25 cellular contexts compared by ENCODE assay signal in the genomic region with DNA sequence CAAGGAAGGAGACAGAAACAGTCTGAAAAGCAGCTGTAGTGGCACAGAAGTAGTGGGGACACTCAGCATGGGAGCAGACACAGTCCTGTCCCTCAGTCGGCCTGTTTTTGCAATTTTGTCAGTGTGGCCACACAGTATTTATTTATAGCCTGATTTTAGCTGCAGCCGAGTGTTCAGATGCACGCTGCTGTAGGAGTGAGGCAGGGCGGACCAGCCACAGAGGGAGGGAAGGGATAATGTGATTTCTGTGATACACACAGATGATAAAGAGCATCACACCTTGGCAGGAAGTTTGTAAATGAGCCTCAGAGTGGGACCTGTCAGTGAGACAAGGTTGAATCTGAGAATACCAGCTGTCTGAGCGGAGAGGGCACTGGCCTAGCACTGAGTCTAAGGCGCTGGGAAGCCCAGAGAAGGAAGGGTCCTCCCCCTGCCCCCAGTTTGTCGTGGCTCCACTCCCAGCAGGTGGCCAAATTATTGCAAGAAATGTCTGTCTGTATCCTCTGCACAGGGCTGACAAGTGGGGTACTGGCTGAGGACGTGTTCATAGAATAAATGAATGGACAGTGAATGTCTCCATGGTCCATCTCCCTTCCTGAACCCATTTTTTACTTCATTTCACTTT. TPM values are rescaled to one million over a fixed set of nuclear protein-coding genes. Genes with fewer than 3 reads are reported as not detected.
DNase-seq lines count a peak whose midpoint lies in the region; ATAC-seq, FAIRE-seq and TF ChIP-seq lines count a peak whose summit lies in the region.
"Had no signal": no experiment of that assay in that cellular context is flagged by ENCODE, and none has a peak within 500 bp of the region (broad histone marks: within the 10 kb centered on the region; RNA-seq: fewer than 3 reads in every experiment).

No MANE protein-coding gene starts in this region.

- H3K4me1 ChIP-seq in right lobe of liver (no peaks in the 10 kb centered on the region), HepG2 (ENCODE audit: insufficient read depth, low read length) (no peaks in the 10 kb centered on the region), SK-N-SH (ENCODE audit: control insufficient read depth in 1 of 2, insufficient read depth in 2 of 2, low read depth in 1 of 2, low read length in 1 of 2) (peaks cover 16 to 42% of the 10 kb centered on the region in 2 experiments; a peak in 3 of 4 replicates), aorta (ENCODE audit: control insufficient read depth in 1 of 2, insufficient read depth in 2 of 2, low read length in 2 of 2) (no peaks in the 10 kb centered on the region)
- H3K4me1 ChIP-seq: colonic mucosa, parathyroid adenoma had no signal

- no peak overlapping the region for H3K4me3 ChIP-seq in right lobe of liver
- H3K4me3 ChIP-seq in HepG2 (replicated peaks in 1 of 3; ENCODE audit: insufficient read depth in 1 of 3, low read depth in 2 of 3, low read length in 3 of 3), result no peak overlapping the region
- no peak overlapping the region for H3K4me3 ChIP-seq in SK-N-SH (ENCODE audit: low read depth in 2 of 2, low read length in 1 of 2)
- H3K4me3 ChIP-seq in aorta (ENCODE audit: low read length in 2 of 2), result no peak overlapping the region
- H3K4me3 ChIP-seq: colonic mucosa, gastrocnemius medialis, mucosa of descending colon, tibial nerve had no signal

- ATAC-seq in right lobe of liver (no peak), HepG2 (no peak), aorta (ENCODE audit: low FRiP score) (no peak)
- ATAC-seq: gastrocnemius medialis, left lobe of liver, mucosa of descending colon had no signal

- H3K9ac ChIP-seq in HepG2 (ENCODE audit: insufficient read depth, low read depth, low read length) (no peak overlapping the region), SK-N-SH (no peak overlapping the region)
- H3K9ac ChIP-seq: parathyroid adenoma had no signal

- H3K4me2 ChIP-seq in HepG2 (ENCODE audit: low read depth, low read length) (no peak overlapping the region), SK-N-SH (no peak overlapping the region)

- peak overlapping the region; percentile 92 for H3K27ac Mint-ChIP-seq in dendritic cell treated with granulocyte-macrophage colony-stimulating factor and Interleukin-4, amounts not matched to agents 40 ng/mL and 50 ng/mL, for 4 days

- H3K36me3 Mint-ChIP-seq in dendritic cell treated with granulocyte-macrophage colony-stimulating factor and Interleukin-4, amounts not matched to agents 40 ng/mL and 50 ng/mL, for 4 days (ENCODE audit: low read depth), result peaks cover 66% of the 10 kb centered on the region

- H3K36me3 ChIP-seq in right lobe of liver, result no peaks in the 10 kb centered on the region
- H3K36me3 ChIP-seq in HepG2 (replicated peaks in 1 of 2; ENCODE audit: control insufficient read depth in 1 of 2, insufficient read depth in 2 of 2, low read length in 2 of 2), result no peaks in the 10 kb centered on the region
- no peaks in the 10 kb centered on the region for H3K36me3 ChIP-seq in SK-N-SH (replicated peaks in 1 of 2; ENCODE audit: control insufficient read depth in 1 of 2, insufficient read depth in 2 of 2, low read length in 1 of 2)
- no peaks in the 10 kb centered on the region for H3K36me3 ChIP-seq in aorta (ENCODE audit: control insufficient read depth in 1 of 2, insufficient read depth in 2 of 2, low read length in 1 of 2)
- H3K36me3 ChIP-seq: colonic mucosa, gastrocnemius medialis, tibial nerve had no signal

- no peaks in the 10 kb centered on the region for H3K9me3 Mint-ChIP-seq in dendritic cell treated with granulocyte-macrophage colony-stimulating factor and Interleukin-4, amounts not matched to agents 40 ng/mL and 50 ng/mL, for 4 days

- H3K27me3 Mint-ChIP-seq in dendritic cell treated with granulocyte-macrophage colony-stimulating factor and Interleukin-4, amounts not matched to agents 40 ng/mL and 50 ng/mL, for 4 days, result no peaks in the 10 kb centered on the region
- H3K27me3 Mint-ChIP-seq: B cell had no signal

- no peak overlapping the region for H2AFZ ChIP-seq in HepG2 (ENCODE audit: low read length)
- no peak overlapping the region for H2AFZ ChIP-seq in SK-N-SH (ENCODE audit: low read depth)
- H2AFZ ChIP-seq: parathyroid adenoma had no signal

- 41% methylated on average over 5 of the region's 8 CpGs for WGBS in right lobe of liver (ENCODE audit: insufficient coverage, low coverage, low lambda C conversion rate, missing lambda C conversion rate)
- WGBS in HepG2 (ENCODE audit: low lambda C conversion rate), result 50% methylated on average over 6 of the region's 8 CpGs
- 58% methylated on average over 8 of the region's 8 CpGs for WGBS in SK-N-SH (ENCODE audit: low lambda C conversion rate)
- WGBS in aorta, 2 donors, result 75 to 77% methylated on average over 8 of the region's 8 CpGs

- H3K27ac ChIP-seq in right lobe of liver (no peak overlapping the region), HepG2 (ENCODE audit: extremely low read length, insufficient read depth, low read length) (no peak overlapping the region), SK-N-SH (ENCODE audit: low read depth in 2 of 2, low read length in 1 of 2) (peak overlapping the region in 1 of 2 experiments; percentile 19; a peak in 1 of 4 replicates), aorta (ENCODE audit: low read depth in 1 of 2, low read length in 2 of 2) (no peak overlapping the region)
- H3K27ac ChIP-seq: colonic mucosa, epithelial cell of prostate, gastrocnemius medialis, parathyroid adenoma, tibial nerve had no signal

- DNase-seq in right lobe of liver, result peak in 2 of 3 donors; percentile 4 to 34
- no peak for DNase-seq in HepG2 (ENCODE audit: low spot score)
- DNase-seq in SK-N-SH, result peak; percentile 66
- peak; percentile 34 to 36 for DNase-seq in aorta
- DNase-seq in NCI-H748 treated with DMSO at 0.1 percent for 48 hours (lab: John Stamatoyannopoulos, UW), result no peak
- no peak for DNase-seq in stimulated activated CD4-positive, alpha-beta T cell treated with anti-CD3 and anti-CD28 coated beads, Interleukin-4, amount 100 ng/mL, for 1 hour
- DNase-seq in Kasumi-1 (lab: John Stamatoyannopoulos, UW), result no peak
- DNase-seq: colonic mucosa, DMS79, gastrocnemius medialis, NCI-H1092 treated with DMSO at 0.1 percent for 48 hours, NCI-H2107, small intestine, SW 1271 had no signal

- POLR2A ChIA-PET in HepG2 (lab: Yijun Ruan, JAX) (no interaction called here), SK-N-SH (lab: Yijun Ruan, JAX) (interaction anchor here (1.0 to 1.2 kb wide), 2 partner anchors 10 to 68 kb away, joined by 3 to 4 read pairs; a partner anchor contains a TSS)

- in situ Hi-C loops in HepG2 (cut with HindIII; ENCODE audit: extremely low pct_ligation_motif_present, low pct_unique_long_range_greater_than_20kb), result no loop called here

- H3K9me3 ChIP-seq in right lobe of liver (no peaks in the 10 kb centered on the region), HepG2 (ENCODE audit: low read length) (no peaks in the 10 kb centered on the region), SK-N-SH (no peaks in the 10 kb centered on the region), aorta (ENCODE audit: control insufficient read depth, low read length) (no peaks in the 10 kb centered on the region)
- H3K9me3 ChIP-seq: colonic mucosa, gastrocnemius medialis, mucosa of descending colon, tibial nerve had no signal

- no peak for FAIRE-seq in HepG2 (lab: Jason Lieb, UNC)
- FAIRE-seq: astrocyte, GM18507, GM19239, RCC 7860, small intestine had no signal

- TF ChIP-seq CTCF in right lobe of liver (IDR thresholded peaks at IDR 0.05), result no peak
- no peak for TF ChIP-seq CTCF in HepG2 (CRISPR knock-in tag; IDR thresholded peaks at IDR 0.05)
- TF ChIP-seq CTCF in SK-N-SH (IDR thresholded peaks at IDR 0.05), result no peak

- no peak for TF ChIP-seq RAD21 in HepG2 (CRISPR knock-in tag; IDR thresholded peaks at IDR 0.05)
- TF ChIP-seq RAD21 in SK-N-SH (IDR thresholded peaks at IDR 0.05; ENCODE audit: low read length), result no peak

- peaks cover 100% of the 10 kb centered on the region for H3K4me1 Mint-ChIP-seq in dendritic cell treated with granulocyte-macrophage colony-stimulating factor and Interleukin-4, amounts not matched to agents 40 ng/mL and 50 ng/mL, for 4 days (ENCODE audit: low read depth)

- TF ChIP-seq POLR2A in right lobe of liver (IDR thresholded peaks at IDR 0.05) (no peak), HepG2 (IDR thresholded peaks at IDR 0.05; ENCODE audit: insufficient read depth in 1 of 2, low read depth in 2 of 2, low read length in 2 of 2) (no peak)

- no peak for TF ChIP-seq EP300 in HepG2 (IDR thresholded peaks at IDR 0.05; ENCODE audit: low read depth in 2 of 2, low read length in 2 of 2)
- no peak for TF ChIP-seq EP300 in HepG2 (CRISPR knock-in tag; IDR thresholded peaks at IDR 0.05; ENCODE audit: borderline replicate concordance)
- TF ChIP-seq EP300 in SK-N-SH (IDR thresholded peaks at IDR 0.05; ENCODE audit: borderline replicate concordance in 1 of 2, low read depth in 1 of 2, low read length in 1 of 2), result peak in 1 of 2 experiments; percentile 40; a peak in 1 of 4 replicates

- no peaks in the 10 kb centered on the region for H3K9me2 ChIP-seq in SK-N-SH

- intact Hi-C loops in right lobe of liver (cut with DNase I) (no loop called here), HepG2 (cut with micrococcal nuclease; ENCODE audit: unreplicated experiment) (no loop called here), aorta (cut with DNase I) (no loop called here)
- intact Hi-C loops in dendritic cell treated with granulocyte-macrophage colony-stimulating factor and Interleukin-4, amounts not matched to agents 40 ng/mL and 50 ng/mL, for 4 days (cut with micrococcal nuclease), result no loop called here

- H3K79me2 ChIP-seq in HepG2 (ENCODE audit: insufficient read depth, low read length) (no peaks in the 10 kb centered on the region), SK-N-SH (ENCODE audit: insufficient read depth) (no peaks in the 10 kb centered on the region)
- H3K79me2 ChIP-seq: parathyroid adenoma had no signal

- CTCF ChIA-PET in HepG2 (lab: Yijun Ruan, JAX; ENCODE audit: low intra/inter-chr PET ratio, low total read pairs), result no interaction called here
- CTCF ChIA-PET in SK-N-SH (lab: Yijun Ruan, JAX), result interaction anchor here (0.7 to 1.5 kb wide), 4 partner anchors 19 to 545 kb away, joined by 3 to 5 read pairs (median 4); no protein-coding TSS in a partner anchor

- H3K4me3 Mint-ChIP-seq in dendritic cell treated with granulocyte-macrophage colony-stimulating factor and Interleukin-4, amounts not matched to agents 40 ng/mL and 50 ng/mL, for 4 days, result peak overlapping the region; percentile 27

- H3K27me3 ChIP-seq in right lobe of liver (no peaks in the 10 kb centered on the region), HepG2 (ENCODE audit: control insufficient read depth in 1 of 2, insufficient read depth in 2 of 2, low read length in 2 of 2) (peaks cover 7 to 47% of the 10 kb centered on the region in 2 experiments), SK-N-SH (ENCODE audit: insufficient read depth) (no peaks in the 10 kb centered on the region), aorta (ENCODE audit: control insufficient read depth in 1 of 2, insufficient read depth in 2 of 2, low read length in 1 of 2) (no peaks in the 10 kb centered on the region)
- H3K27me3 ChIP-seq: colonic mucosa, gastrocnemius medialis, tibial nerve had no signal

- no peaks in the 10 kb centered on the region for H4K20me1 ChIP-seq in HepG2 (ENCODE audit: insufficient read depth, low read length)
- H4K20me1 ChIP-seq in SK-N-SH (ENCODE audit: insufficient read depth), result no peaks in the 10 kb centered on the region

- no TSS peak for BruUV-seq in HepG2 (replicated peaks; lab: Mats Ljungman, UMichigan)

- H3F3A ChIP-seq in SK-N-SH (replicated peaks; ENCODE audit: insufficient read depth), result no peaks in the 10 kb centered on the region

RNA-seq across cellular contexts. Expression of a gene that starts 3.8 kb away (rescaled TPM):
- total RNA-seq in right lobe of liver, result 1 to 10 TPM; 1.2 to 4.9 (median 2.2) TPM
- total RNA-seq in HepG2 (2016; rRNA removed; fragmentation: Illumina TruSeq; extraction: Trizol), result 8.7 and 9.2 TPM in 2 replicates
- 5.7 and 10.5 TPM in 2 replicates for total RNA-seq in HepG2 (2016; cell fraction: cytosol; rRNA removed; fragmentation: Illumina TruSeq; extraction: Trizol; ENCODE audit: low read depth)
- 8.0 and 9.9 TPM in 2 replicates for total RNA-seq in HepG2 (2016; cell fraction: insoluble cytoplasmic fraction; rRNA removed; fragmentation: Illumina TruSeq; extraction: Trizol)
- 9.1 and 10.1 TPM in 2 replicates for total RNA-seq in HepG2 (2016; cell fraction: membrane; rRNA removed; fragmentation: Illumina TruSeq; extraction: Trizol)
- total RNA-seq in HepG2 (2016; cell fraction: nucleus; rRNA removed; fragmentation: Illumina TruSeq; extraction: Trizol), result 2.9 and 4.0 TPM in 2 replicates
- 4.4 TPM in 2 replicates for polyA plus RNA-seq in HepG2 (2011; rRNA removed)
- polyA plus RNA-seq in HepG2 (2011; cell fraction: cytosol; rRNA removed), result 3.9 and 5.6 TPM in 2 replicates
- polyA plus RNA-seq in HepG2 (2011; cell fraction: nucleus; rRNA removed), result 4.4 and 6.8 TPM in 2 replicates
- 3.9 and 7.4 TPM in 2 replicates for polyA plus RNA-seq in HepG2 (2012)
- 7.4 and 12.4 TPM in 2 replicates for polyA plus RNA-seq in HepG2 (2016; cell fraction: cytosol; fragmentation: Illumina TruSeq; extraction: Trizol; ENCODE audit: low read depth)
- polyA plus RNA-seq in HepG2 (2016; cell fraction: insoluble cytoplasmic fraction; fragmentation: Illumina TruSeq; extraction: Trizol; ENCODE audit: low read depth), result 7.8 and 11.1 TPM in 2 replicates
- 9.1 and 13.5 TPM in 2 replicates for polyA plus RNA-seq in HepG2 (2016; cell fraction: membrane; fragmentation: Illumina TruSeq; extraction: Trizol; ENCODE audit: low read depth)
- polyA plus RNA-seq in HepG2 (2016; cell fraction: nucleus; fragmentation: Illumina TruSeq; extraction: Trizol; ENCODE audit: insufficient read depth, low read depth), result 6.9 and 7.5 TPM in 2 replicates
- polyA minus RNA-seq in HepG2 (2011; rRNA and poly(A)+ RNA removed; ENCODE audit: low replicate concordance), result 2.2 TPM in 1 of 2 replicates, not detected in the other
- polyA minus RNA-seq in HepG2 (2011; cell fraction: cytosol; rRNA and poly(A)+ RNA removed), result 3.2 TPM in 1 of 2 replicates, not detected in the other
- 1.8 and 2.4 TPM in 2 replicates for polyA minus RNA-seq in HepG2 (2011; cell fraction: nucleus; rRNA and poly(A)+ RNA removed)
- polyA plus RNA-seq in SK-N-SH (2012; rRNA removed), result 0.69 and 1.1 TPM in 2 replicates
- 0.40 and 0.66 TPM in 2 replicates for polyA plus RNA-seq in SK-N-SH (2012; cell fraction: cytosol; rRNA removed)
- 2.7 and 3.4 TPM in 2 replicates for polyA plus RNA-seq in SK-N-SH (2012; cell fraction: nucleus; rRNA removed)
- 10 to 100 TPM; 14.1 to 42.9 TPM for total RNA-seq in aorta
- 10 to 100 TPM; 16.5 to 30.4 TPM for polyA plus RNA-seq in aorta
- total RNA-seq: astrocyte had no signal

Comparison
In these comparisons a context has a peak if more than half of its experiments do, and no peak if none do; other contexts are left out.
1. DNase-seq: peak in right lobe of liver (2 of 3), SK-N-SH (single experiment) and aorta (2 of 2); none in HepG2 (single experiment), NCI-H748 treated with DMSO at 0.1 percent for 48 hours (single experiment), stimulated activated CD4-positive, alpha-beta T cell treated with anti-CD3 and anti-CD28 coated beads, Interleukin-4, amount 100 ng/mL, for 1 hour (single experiment) and Kasumi-1 (0 of 2).